15 cellular contexts compared by ENCODE assay signal in the genomic region with DNA sequence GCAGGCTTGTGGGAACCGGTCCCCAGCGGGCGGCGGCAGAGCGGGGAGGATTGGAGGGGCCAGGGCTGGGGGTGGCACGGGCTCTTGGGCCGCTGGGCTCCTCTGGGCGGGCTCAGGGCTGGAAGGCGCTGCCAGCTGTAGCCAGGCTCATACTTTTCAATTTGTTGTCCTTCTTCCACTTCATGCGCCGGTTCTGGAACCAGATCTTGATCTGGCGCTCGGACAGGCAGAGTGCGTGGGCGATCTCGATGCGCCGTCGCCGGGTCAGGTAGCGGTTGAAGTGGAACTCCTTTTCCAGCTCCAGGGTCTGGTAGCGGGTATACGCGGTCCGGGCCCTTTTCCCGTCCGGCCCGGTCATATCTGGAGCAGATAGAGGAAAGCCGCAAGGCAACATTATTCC. TPM values are rescaled to one million over a fixed set of nuclear protein-coding genes. Genes with fewer than 3 reads are reported as not detected.
DNase-seq lines count a peak whose midpoint lies in the region; ATAC-seq, FAIRE-seq and TF ChIP-seq lines count a peak whose summit lies in the region.
"Had no signal": no experiment of that assay in that cellular context is flagged by ENCODE, and none has a peak within 500 bp of the region (broad histone marks: within the 10 kb centered on the region; RNA-seq: fewer than 3 reads in every experiment).

No MANE protein-coding gene starts in this region.

- H2AK5ac ChIP-seq in IMR-90 (ENCODE audit: low read depth, low read length) (peak overlapping the region; percentile 71), H1 (ENCODE audit: low read depth, low read length) (no peak overlapping the region)

- no peak for FAIRE-seq in H1 (lab: Jason Lieb, UNC)

- H3K36me3 ChIP-seq in IMR-90 (ENCODE audit: control insufficient read depth, insufficient read depth, low read length) (peaks cover 18% of the 10 kb centered on the region; the same call in 1 of the 2 replicates), H1 (ENCODE audit: control insufficient read depth in 2 of 4, insufficient read depth in 4 of 4, low read length in 3 of 4) (peaks cover 0 to 3% (median 0%) of the 10 kb centered on the region in 4 experiments; a peak in 1 of 8 replicates), muscle layer of duodenum (ENCODE audit: control insufficient read depth in 1 of 2, insufficient read depth in 2 of 2, low read length in 2 of 2) (no peaks in the 10 kb centered on the region)

- H2AK9ac ChIP-seq in IMR-90 (replicated peaks; ENCODE audit: low read depth, low read length, poor library complexity): peak overlapping the region; percentile 58

- WGBS in IMR-90 (ENCODE audit: extremely low coverage in 2 of 2, insufficient read length in 1 of 2), 2 experiments: 0% methylated on average over 4 of the region's 29 CpGs; no CpG with 5 or more reads in 1 of the 2 experiments
- 14% methylated on average over 28 of the region's 29 CpGs; no CpG with 5 or more reads in 1 of the 2 experiments for WGBS in H1 (ENCODE audit: extremely low coverage in 1 of 2, insufficient coverage in 1 of 2, insufficient read length in 1 of 2, insufficient replicate concordance in 2 of 2, low coverage in 1 of 2, low lambda C conversion rate in 2 of 2, missing lambda C conversion rate in 1 of 2), 2 experiments

- in situ Hi-C loops in IMR-90 (cut with MboI; ENCODE audit: low sequenced_read_pairs): loop anchor here (10.0 kb wide), 1 partner anchor 567 kb away; no protein-coding TSS in a partner anchor

- H3K18ac ChIP-seq in IMR-90 (ENCODE audit: low read depth, low read length): peak overlapping the region; percentile 96
- H3K18ac ChIP-seq in H1 (ENCODE audit: extremely low read depth, low read length): no peak overlapping the region

- H2BK15ac ChIP-seq in IMR-90 (ENCODE audit: low read depth, low read length) (peak overlapping the region; percentile 19; the same call in 1 of the 3 replicates), H1 (ENCODE audit: low read length) (no peak overlapping the region)

- H3K4ac ChIP-seq in IMR-90 (ENCODE audit: low read depth, low read length): peak overlapping the region; percentile 99
- no peak overlapping the region for H3K4ac ChIP-seq in H1 (replicated peaks; ENCODE audit: insufficient read length, low read depth, low read length)

- H2BK20ac ChIP-seq in IMR-90 (ENCODE audit: low read depth, low read length) (no peak overlapping the region; the same call in 1 of the 2 replicates), H1 (ENCODE audit: low read length) (no peak overlapping the region)

- dilution Hi-C loops in IMR-90 (cut with HindIII; ENCODE audit: low sequenced_read_pairs, unreplicated experiment): no loop called here

- peak overlapping the region; percentile 97 for H2BK120ac ChIP-seq in IMR-90 (ENCODE audit: low read depth, low read length)
- no peak overlapping the region for H2BK120ac ChIP-seq in H1 (replicated peaks; ENCODE audit: low read depth, low read length)

- no peak for TF ChIP-seq CTCF in AG10803 (conservative IDR thresholded peaks at IDR 0.05; ENCODE audit: low read length)
- no peak for TF ChIP-seq CTCF in IMR-90 (conservative IDR thresholded peaks at IDR 0.05; ENCODE audit: low read depth, low read length)
- TF ChIP-seq CTCF in H1 (IDR thresholded peaks at IDR 0.05; ENCODE audit: control extremely low read depth in 1 of 3, insufficient read depth in 1 of 3, low read depth in 1 of 3, low read length in 3 of 3): no peak

- H3K27me3 ChIP-seq in IMR-90 (ENCODE audit: control insufficient read depth, insufficient read depth, low read length) (no peaks in the 10 kb centered on the region), H1 (replicated peaks in 1 of 4; ENCODE audit: control insufficient read depth in 3 of 4, extremely low read depth in 1 of 4, insufficient read depth in 3 of 4, low read length in 3 of 4) (peaks cover 95 to 100% (median 99%) of the 10 kb centered on the region in 4 experiments), muscle layer of duodenum (ENCODE audit: low read depth, low read length) (peaks cover 10% of the 10 kb centered on the region)
- H3K27me3 ChIP-seq: SJSA1 had no signal

- TF ChIP-seq POLR2A in IMR-90 (IDR thresholded peaks at IDR 0.05; ENCODE audit: low read depth, low read length): no peak
- TF ChIP-seq POLR2A in H1 (IDR thresholded peaks at IDR 0.05; ENCODE audit: control extremely low read depth in 1 of 2, low read depth in 2 of 2, low read length in 2 of 2): no peak

- H4K91ac ChIP-seq in IMR-90 (ENCODE audit: insufficient read depth, low read depth, low read length) (peak overlapping the region; percentile 99), H1 (replicated peaks; ENCODE audit: insufficient read length, low read length) (no peak overlapping the region)

- BruUV-seq in IMR-90 (replicated peaks; lab: Mats Ljungman, UMichigan): no TSS peak

- H3K23me2 ChIP-seq in H1 (ENCODE audit: low read depth, low read length): no peaks in the 10 kb centered on the region; the same call in 1 of the 2 replicates

- H4K20me1 ChIP-seq in IMR-90 (ENCODE audit: insufficient read depth, low read length): peaks cover 7% of the 10 kb centered on the region; the same call in 1 of the 2 replicates
- peaks cover 31 to 40% of the 10 kb centered on the region in 2 experiments for H4K20me1 ChIP-seq in H1 (replicated peaks in 1 of 2; ENCODE audit: control insufficient read depth in 1 of 2, insufficient read depth in 2 of 2, low read length in 2 of 2)

- DNase-seq in AG10803 (ENCODE audit: low read depth): no peak
- peak; percentile 64 for DNase-seq in IMR-90
- no peak for DNase-seq in H1 (ENCODE audit: low read depth in 1 of 2, low spot score in 2 of 2)
- no peak for DNase-seq in cerebellum (ENCODE audit: low spot score)
- DNase-seq in anterior cingulate cortex (lab: John Stamatoyannopoulos, UW): no peak
- DNase-seq: activated CD8-positive, alpha-beta memory T cell treated with anti-CD3 and anti-CD28 coated beads, Interleukin-2, amount 50 U/mL, for 4 hours; effector memory CD4-positive, alpha-beta T cell; hippocampal formation; mesendoderm had no signal

- H3K9ac ChIP-seq in IMR-90 (ENCODE audit: low read depth, low read length): peak overlapping the region; percentile 100
- no peak overlapping the region for H3K9ac ChIP-seq in H1 (replicated peaks in 1 of 4; ENCODE audit: extremely low read depth in 1 of 4, low read depth in 3 of 4, low read length in 3 of 4)

- ATAC-seq in IMR-90 (ENCODE audit: low read depth) (no peak), HG03175 (IDR thresholded peaks at IDR 0.05; ENCODE audit: unreplicated experiment) (no peak), GM21367 (IDR thresholded peaks at IDR 0.05; ENCODE audit: unreplicated experiment) (no peak)

- intact Hi-C loops in IMR-90 (cut with micrococcal nuclease): loop anchor here (2.0 kb wide), 1 partner anchor 21 kb away; no protein-coding TSS in a partner anchor

- POLR2A ChIA-PET in IMR-90 (lab: Charles Lee; ENCODE audit: unreplicated experiment) (interaction anchor here (1.2 to 3.1 kb wide), 4 partner anchors 10 to 108 kb away, joined by 4 to 14 read pairs (median 4); no protein-coding TSS in a partner anchor), H1 (lab: Charles Lee; ENCODE audit: partially characterized antibody) (interaction anchor here (1.3 kb wide), 1 partner anchor 259 kb away, joined by 3 read pairs; no protein-coding TSS in a partner anchor)

- no peaks in the 10 kb centered on the region for H3K79me1 ChIP-seq in IMR-90 (ENCODE audit: low read depth in 1 of 2, low read length in 2 of 2)
- no peaks in the 10 kb centered on the region for H3K79me1 ChIP-seq in H1 (ENCODE audit: low read depth, low read length)

- peak overlapping the region; percentile 99 for H3K14ac ChIP-seq in IMR-90 (replicated peaks; ENCODE audit: low read depth, low read length)
- no peak overlapping the region for H3K14ac ChIP-seq in H1 (ENCODE audit: insufficient read length)

- H3K4me1 ChIP-seq in IMR-90 (ENCODE audit: control insufficient read depth, insufficient read depth, low read length): peaks cover 9% of the 10 kb centered on the region
- H3K4me1 ChIP-seq in H1 (replicated peaks in 1 of 4; ENCODE audit: control insufficient read depth in 3 of 4, insufficient read depth in 4 of 4, low read length in 3 of 4): peaks cover 0 to 11% (median 3%) of the 10 kb centered on the region in 4 experiments; a peak in 5 of 7 replicates
- H3K4me1 ChIP-seq in muscle layer of duodenum (ENCODE audit: control insufficient read depth in 1 of 2, insufficient read depth in 2 of 2, low read length in 2 of 2): peaks cover 15 to 42% of the 10 kb centered on the region in 2 donors

- H3K4me3 ChIP-seq in AG10803 (ENCODE audit: low read length) (peak overlapping the region; percentile 82), IMR-90 (ENCODE audit: insufficient read depth, low read depth, low read length) (peak overlapping the region; percentile 91), H1 (ENCODE audit: extremely low read depth in 1 of 4, insufficient read depth in 2 of 4, low read depth in 3 of 4, low read length in 4 of 4) (no peak overlapping the region), muscle layer of duodenum (ENCODE audit: low read depth in 1 of 2, low read length in 2 of 2) (peak overlapping the region; percentile 59 to 76)
- H3K4me3 ChIP-seq: SJSA1 had no signal

- H3K27ac ChIP-seq in IMR-90 (ENCODE audit: insufficient read depth, low read length): peak overlapping the region; percentile 99
- no peak overlapping the region for H3K27ac ChIP-seq in H1 (ENCODE audit: low read depth, low read length)
- peak overlapping the region; percentile 89 for H3K27ac ChIP-seq in muscle layer of duodenum (ENCODE audit: low read length)
- H3K27ac ChIP-seq: C4-2B, SJSA1, VCaP had no signal

- CTCF ChIA-PET in IMR-90 (lab: Yijun Ruan, JAX): interaction anchor here (0.6 to 1.8 kb wide), 5 partner anchors 21 to 256 kb away, joined by 3 to 6 read pairs (median 4); no protein-coding TSS in a partner anchor
- CTCF ChIA-PET in H1 (lab: Charles Lee; ENCODE audit: partially characterized antibody): interaction anchor here (0.9 to 7.0 kb wide), 17 partner anchors 23 to 364 kb away, joined by 3 to 53 read pairs (median 8); a partner anchor contains a TSS

- peak overlapping the region; percentile 98 for H3K4me2 ChIP-seq in IMR-90 (ENCODE audit: low read depth, low read length)
- no peak overlapping the region for H3K4me2 ChIP-seq in H1 (ENCODE audit: insufficient read depth in 1 of 2, low read depth in 2 of 2, low read length in 2 of 2)

- H3K9me1 ChIP-seq in IMR-90 (ENCODE audit: insufficient read depth, low read length): no peaks in the 10 kb centered on the region

- H2BK5ac ChIP-seq in IMR-90 (ENCODE audit: low read depth, low read length, poor library complexity, severe bottlenecking): peak overlapping the region; percentile 99
- H2BK5ac ChIP-seq in H1 (ENCODE audit: low read depth, low read length): no peak overlapping the region

- TF ChIP-seq RAD21 in IMR-90 (IDR thresholded peaks at IDR 0.05; ENCODE audit: low read length) (no peak), H1 (IDR thresholded peaks at IDR 0.05 in 1 of 2, conservative IDR thresholded peaks at IDR 0.05 in 1 of 2; ENCODE audit: low read depth in 2 of 2, low read length in 2 of 2) (no peak)

- H4K5ac ChIP-seq in IMR-90 (ENCODE audit: low read depth, low read length) (no peak overlapping the region; the same call in 1 of the 2 replicates), H1 (ENCODE audit: insufficient read length, low read depth, low read length) (no peak overlapping the region)

- no peaks in the 10 kb centered on the region for H3K79me2 ChIP-seq in H1 (ENCODE audit: control insufficient read depth in 1 of 2, insufficient read depth in 2 of 2, low read length in 2 of 2)

- H2BK12ac ChIP-seq in H1 (ENCODE audit: low read depth, low read length): no peak overlapping the region

- TF ChIP-seq EP300 in H1 (IDR thresholded peaks at IDR 0.05; ENCODE audit: borderline replicate concordance in 1 of 2, low read depth in 2 of 2, low read length in 2 of 2): no peak

- H3K56ac ChIP-seq in IMR-90 (ENCODE audit: extremely low read depth, insufficient read depth, low read length) (peak overlapping the region; percentile 100), H1 (replicated peaks; ENCODE audit: insufficient read length, low read depth, low read length) (no peak overlapping the region)

- H3K23ac ChIP-seq in IMR-90 (ENCODE audit: low read depth, low read length): peak overlapping the region; percentile 100
- H3K23ac ChIP-seq in H1 (ENCODE audit: insufficient read length): no peak overlapping the region

- H2AFZ ChIP-seq in IMR-90 (replicated peaks; ENCODE audit: low read length, poor library complexity): peak overlapping the region; percentile 35
- H2AFZ ChIP-seq in H1 (ENCODE audit: low read length): no peak overlapping the region

- H3K9me3 ChIP-seq in IMR-90 (ENCODE audit: control insufficient read depth, insufficient read depth, low read length) (no peaks in the 10 kb centered on the region), H1 (ENCODE audit: insufficient read depth in 2 of 2, low read depth in 1 of 2, low read length in 1 of 2) (no peaks in the 10 kb centered on the region; a peak in 1 of 4 replicates), muscle layer of duodenum (ENCODE audit: control insufficient read depth in 1 of 2, low read length in 2 of 2) (no peaks in the 10 kb centered on the region)
- H3K9me3 ChIP-seq: SJSA1 had no signal

- H4K8ac ChIP-seq in IMR-90 (ENCODE audit: low read depth in 2 of 2, low read length in 2 of 2) (peak overlapping the region; percentile 96 to 99; a peak in 3 of 4 replicates), H1 (ENCODE audit: extremely low read depth, insufficient read depth, low read length) (no peak overlapping the region)

RNA-seq across cellular contexts. Expression of a gene that starts 1.5 kb away (rescaled TPM):
- total RNA-seq in IMR-90 (2012; rRNA removed): 0.54 and 0.56 TPM in 2 replicates
- 18.0 and 18.1 TPM in 2 replicates for polyA plus RNA-seq in IMR-90 (2012; rRNA removed)
- polyA plus RNA-seq in IMR-90 (2012; cell fraction: cytosol; rRNA removed): 19.7 and 32.7 TPM in 2 replicates
- polyA plus RNA-seq in IMR-90 (2012; cell fraction: nucleus; rRNA removed; ENCODE audit: low replicate concordance): 13.4 and 16.5 TPM in 2 replicates
- total RNA-seq in H1 (2021; fragmentation: NEBNext Ultra II Directional; extraction: Animal tissue kit (Norgen Biotek cat#: 25700)): not detected in 2 replicates
- polyA plus RNA-seq in H1 (2011; rRNA removed): not detected in 2 replicates
- polyA plus RNA-seq in H1 (2011; cell fraction: cytosol; rRNA removed): not detected
- polyA plus RNA-seq in H1 (2011; cell fraction: nucleus; rRNA removed): not detected
- not detected in 4 replicates for polyA plus RNA-seq in H1 (2012, experiment 1 of 2)
- not detected for polyA plus RNA-seq in H1 (2012, experiment 2 of 2)
- not detected for polyA plus RNA-seq in H1 (2013, experiment 1 of 2)
- not detected for polyA plus RNA-seq in H1 (2013, experiment 2 of 2)
- polyA minus RNA-seq in H1 (2011; rRNA and poly(A)+ RNA removed): 0.07 TPM in 1 of 2 replicates, not detected in the other
- not detected for polyA minus RNA-seq in H1 (2011; cell fraction: cytosol; rRNA and poly(A)+ RNA removed)
- polyA minus RNA-seq in H1 (2011; cell fraction: nucleus; rRNA and poly(A)+ RNA removed): not detected
- not detected for total RNA-seq in cerebellum

RNA-seq across cellular contexts. Expression of a gene that starts 2.1 kb away (rescaled TPM):
- total RNA-seq in IMR-90 (2012; rRNA removed) (6.3 and 8.6 TPM in 2 replicates), cerebellum (not detected)
- polyA plus RNA-seq in IMR-90 (2012; rRNA removed) (59.6 and 76.4 TPM in 2 replicates), H1 (2011; rRNA removed) (not detected in 2 replicates)
- polyA plus RNA-seq in IMR-90 (2012; cell fraction: cytosol; rRNA removed): 31.9 and 71.7 TPM in 2 replicates
- polyA plus RNA-seq in IMR-90 (2012; cell fraction: nucleus; rRNA removed; ENCODE audit: low replicate concordance): 383 and 595 TPM in 2 replicates
- total RNA-seq in H1 (2021; fragmentation: NEBNext Ultra II Directional; extraction: Animal tissue kit (Norgen Biotek cat#: 25700)): not detected in 2 replicates
- polyA plus RNA-seq in H1 (2011; cell fraction: cytosol; rRNA removed): not detected
- polyA plus RNA-seq in H1 (2011; cell fraction: nucleus; rRNA removed): not detected
- 0.28 TPM in 1 of 4 replicates, not detected in the others for polyA plus RNA-seq in H1 (2012, experiment 1 of 2)
- polyA plus RNA-seq in H1 (2012, experiment 2 of 2): not detected
- polyA plus RNA-seq in H1 (2013, experiment 1 of 2): not detected
- polyA plus RNA-seq in H1 (2013, experiment 2 of 2): not detected
- polyA minus RNA-seq in H1 (2011; rRNA and poly(A)+ RNA removed): 0.19 TPM in 1 of 2 replicates, not detected in the other
- polyA minus RNA-seq in H1 (2011; cell fraction: cytosol; rRNA and poly(A)+ RNA removed): not detected
- 1.00 TPM for polyA minus RNA-seq in H1 (2011; cell fraction: nucleus; rRNA and poly(A)+ RNA removed)

RNA-seq across cellular contexts. Expression of a gene that starts 12.7 kb away (rescaled TPM):
- total RNA-seq in IMR-90 (2012; rRNA removed) (11.1 and 11.9 TPM in 2 replicates), cerebellum (not detected)
- polyA plus RNA-seq in IMR-90 (2012; rRNA removed) (42.2 and 48.1 TPM in 2 replicates), H1 (2011; rRNA removed) (not detected in 2 replicates)
- 66.4 and 75.0 TPM in 2 replicates for polyA plus RNA-seq in IMR-90 (2012; cell fraction: cytosol; rRNA removed)
- polyA plus RNA-seq in IMR-90 (2012; cell fraction: nucleus; rRNA removed; ENCODE audit: low replicate concordance): 27.7 and 38.2 TPM in 2 replicates
- total RNA-seq in H1 (2021; fragmentation: NEBNext Ultra II Directional; extraction: Animal tissue kit (Norgen Biotek cat#: 25700)): not detected in 2 replicates
- not detected for polyA plus RNA-seq in H1 (2011; cell fraction: cytosol; rRNA removed)
- polyA plus RNA-seq in H1 (2011; cell fraction: nucleus; rRNA removed): not detected
- 0.09 to 0.17 TPM in 2 of 4 replicates, not detected in the others for polyA plus RNA-seq in H1 (2012, experiment 1 of 2)
- polyA plus RNA-seq in H1 (2012, experiment 2 of 2): not detected
- polyA plus RNA-seq in H1 (2013, experiment 1 of 2): not detected
- polyA plus RNA-seq in H1 (2013, experiment 2 of 2): not detected
- polyA minus RNA-seq in H1 (2011; rRNA and poly(A)+ RNA removed): not detected in 2 replicates
- not detected for polyA minus RNA-seq in H1 (2011; cell fraction: cytosol; rRNA and poly(A)+ RNA removed)
- not detected for polyA minus RNA-seq in H1 (2011; cell fraction: nucleus; rRNA and poly(A)+ RNA removed)

RNA-seq across cellular contexts. Expression of a gene that starts 13.9 kb away (rescaled TPM):
- total RNA-seq in IMR-90 (2012; rRNA removed) (1.9 and 2.0 TPM in 2 replicates), cerebellum (0.09 TPM)
- polyA plus RNA-seq in IMR-90 (2012; rRNA removed) (7.8 and 8.5 TPM in 2 replicates), H1 (2011; rRNA removed) (not detected in 2 replicates)
- polyA plus RNA-seq in IMR-90 (2012; cell fraction: cytosol; rRNA removed): 2.2 and 4.1 TPM in 2 replicates
- 17.8 and 38.5 TPM in 2 replicates for polyA plus RNA-seq in IMR-90 (2012; cell fraction: nucleus; rRNA removed; ENCODE audit: low replicate concordance)
- total RNA-seq in H1 (2021; fragmentation: NEBNext Ultra II Directional; extraction: Animal tissue kit (Norgen Biotek cat#: 25700)): not detected in 2 replicates
- not detected for polyA plus RNA-seq in H1 (2011; cell fraction: cytosol; rRNA removed)
- polyA plus RNA-seq in H1 (2011; cell fraction: nucleus; rRNA removed): not detected
- polyA plus RNA-seq in H1 (2012, experiment 1 of 2): not detected in 4 replicates
- not detected for polyA plus RNA-seq in H1 (2012, experiment 2 of 2)
- not detected for polyA plus RNA-seq in H1 (2013, experiment 1 of 2)
- polyA plus RNA-seq in H1 (2013, experiment 2 of 2): not detected
- not detected in 2 replicates for polyA minus RNA-seq in H1 (2011; rRNA and poly(A)+ RNA removed)
- polyA minus RNA-seq in H1 (2011; cell fraction: cytosol; rRNA and poly(A)+ RNA removed): not detected
- not detected for polyA minus RNA-seq in H1 (2011; cell fraction: nucleus; rRNA and poly(A)+ RNA removed)

RNA-seq across cellular contexts. Expression of a gene that starts 18.7 kb away (rescaled TPM):
- total RNA-seq in IMR-90 (2012; rRNA removed) (1.8 and 3.3 TPM in 2 replicates), cerebellum (not detected)
- polyA plus RNA-seq in IMR-90 (2012; rRNA removed) (6.7 and 7.5 TPM in 2 replicates), H1 (2011; rRNA removed) (not detected in 2 replicates)
- 5.2 and 6.4 TPM in 2 replicates for polyA plus RNA-seq in IMR-90 (2012; cell fraction: cytosol; rRNA removed)
- polyA plus RNA-seq in IMR-90 (2012; cell fraction: nucleus; rRNA removed; ENCODE audit: low replicate concordance): 1.8 and 2.6 TPM in 2 replicates
- not detected in 2 replicates for total RNA-seq in H1 (2021; fragmentation: NEBNext Ultra II Directional; extraction: Animal tissue kit (Norgen Biotek cat#: 25700))
- polyA plus RNA-seq in H1 (2011; cell fraction: cytosol; rRNA removed): not detected
- not detected for polyA plus RNA-seq in H1 (2011; cell fraction: nucleus; rRNA removed)
- polyA plus RNA-seq in H1 (2012, experiment 1 of 2): not detected in 4 replicates
- polyA plus RNA-seq in H1 (2012, experiment 2 of 2): not detected
- polyA plus RNA-seq in H1 (2013, experiment 1 of 2): not detected
- polyA plus RNA-seq in H1 (2013, experiment 2 of 2): not detected
- polyA minus RNA-seq in H1 (2011; rRNA and poly(A)+ RNA removed): not detected in 2 replicates
- not detected for polyA minus RNA-seq in H1 (2011; cell fraction: cytosol; rRNA and poly(A)+ RNA removed)
- not detected for polyA minus RNA-seq in H1 (2011; cell fraction: nucleus; rRNA and poly(A)+ RNA removed)

Comparison
In these comparisons a context has a peak if more than half of its experiments do, and no peak if none do; other contexts are left out.
1. H3K4me3 ChIP-seq: peak in AG10803 (single experiment), IMR-90 (single experiment) and muscle layer of duodenum (2 of 2); none in H1 (0 of 4).
2. RNA of a gene that starts 12.7 kb away (total RNA-seq): 11.1 to 11.9 TPM in IMR-90; not detected in H1 and not detected in cerebellum (single experiment); every median in the first group is over 10 times any median in the second.